ENCODE assay signal across 8 cellular contexts in genomic region chr2:67733517-67733916, GRCh38.
DNase-seq lines count a peak whose midpoint lies in the region; ATAC-seq, FAIRE-seq and TF ChIP-seq lines count a peak whose summit lies in the region.

No MANE protein-coding gene starts in this region.

- no peaks in the 10 kb centered on the region for H3K27me3 Mint-ChIP-seq in stimulated activated memory B cell treated with anti-CD40 and anti-IgM and Interleukin-4, amounts not matched to agents 10 μg/mL and 1 μg/mL and 100 μg/mL, for 72 hours

- DNase-seq in RCC 7860 (ENCODE audit: low spot score) (peak; percentile 8), left cardiac atrium (peak; percentile 25), DMS79 (lab: John Stamatoyannopoulos, UW) (no peak), mucosa of gallbladder (ENCODE audit: low spot score) (no peak)

- H3K27ac Mint-ChIP-seq in stimulated activated memory B cell treated with anti-CD40 and anti-IgM and Interleukin-4, amounts not matched to agents 10 μg/mL and 1 μg/mL and 100 μg/mL, for 72 hours: no peak overlapping the region

- no peak overlapping the region for H3K27ac ChIP-seq in C4-2B

- TF ChIP-seq CTCF in C4-2B (conservative IDR thresholded peaks at IDR 0.05): peak; percentile 35

- H3K4me1 Mint-ChIP-seq in stimulated activated memory B cell treated with anti-CD40 and anti-IgM and Interleukin-4, amounts not matched to agents 10 μg/mL and 1 μg/mL and 100 μg/mL, for 72 hours: no peaks in the 10 kb centered on the region

- ATAC-seq in GM19043 (IDR thresholded peaks at IDR 0.05; ENCODE audit: low read depth, unreplicated experiment) (peak; percentile 51), left cardiac atrium (peak; percentile 50 to 56), HG02981 (IDR thresholded peaks at IDR 0.05; ENCODE audit: unreplicated experiment) (no peak)
- no peak for ATAC-seq in stimulated activated memory B cell treated with anti-CD40 and anti-IgM and Interleukin-4, amounts not matched to agents 10 μg/mL and 1 μg/mL and 100 μg/mL, for 72 hours

- no peak overlapping the region for H3K4me3 Mint-ChIP-seq in stimulated activated memory B cell treated with anti-CD40 and anti-IgM and Interleukin-4, amounts not matched to agents 10 μg/mL and 1 μg/mL and 100 μg/mL, for 72 hours

- H3K36me3 Mint-ChIP-seq in stimulated activated memory B cell treated with anti-CD40 and anti-IgM and Interleukin-4, amounts not matched to agents 10 μg/mL and 1 μg/mL and 100 μg/mL, for 72 hours: no peaks in the 10 kb centered on the region

- no peak for FAIRE-seq in RCC 7860 (lab: Jason Lieb, UNC)

- peaks cover 7% of the 10 kb centered on the region for H3K9me3 Mint-ChIP-seq in stimulated activated memory B cell treated with anti-CD40 and anti-IgM and Interleukin-4, amounts not matched to agents 10 μg/mL and 1 μg/mL and 100 μg/mL, for 72 hours

- intact Hi-C loops in left cardiac atrium (cut with DNase I): no loop called here

Comparison
In these comparisons a context has a peak if more than half of its experiments do, and no peak if none do; other contexts are left out.
1. ATAC-seq: peak in GM19043 (single experiment) and left cardiac atrium (2 of 2); none in HG02981 (single experiment) and stimulated activated memory B cell treated with anti-CD40 and anti-IgM and Interleukin-4, amounts not matched to agents 10 μg/mL and 1 μg/mL and 100 μg/mL, for 72 hours (single experiment).
2. DNase-seq: peak in RCC 7860 (single experiment) and left cardiac atrium (single experiment); none in DMS79 (single experiment) and mucosa of gallbladder (single experiment).